28 cellular contexts compared by ENCODE assay signal in genomic region chr10:95220539-95220938, GRCh38. TPM values are rescaled to one million over a fixed set of nuclear protein-coding genes. Genes with fewer than 3 reads are reported as not detected.
"Had no signal": no experiment of that assay in that cellular context is flagged by ENCODE, and none has a peak within 500 bp of the region (broad histone marks: within the 10 kb centered on the region; RNA-seq: fewer than 3 reads in every experiment).

No MANE protein-coding gene starts in this region.

- H3K36me3 Mint-ChIP-seq: activated naive CD4-positive, alpha-beta T cell treated with anti-CD3 and anti-CD28 coated beads, Interleukin-2, amount 10 ng/mL, durations not matched to agents 7 days and 5 days had no signal

- H3K4me3 Mint-ChIP-seq: activated B cell treated with CpG ODN at 0.5 μM for 24 hours; activated CD4-positive, alpha-beta T cell treated with anti-CD3 and anti-CD28 coated beads for 36 hours; activated naive CD4-positive, alpha-beta T cell treated with anti-CD3 and anti-CD28 coated beads, Interleukin-2, amount 10 ng/mL, durations not matched to agents 7 days and 5 days; activated T-cell treated with anti-CD3 and anti-CD28 coated beads, Interleukin-2, amount 50 U/mL, for 72 hours; dendritic cell treated with granulocyte-macrophage colony-stimulating factor and Interleukin-4, amounts not matched to agents 40 ng/mL and 50 ng/mL, for 4 days; immature natural killer cell; nephron had no signal

- H3K4me1 Mint-ChIP-seq: activated B cell treated with CpG ODN at 0.5 μM for 24 hours; activated CD4-positive, alpha-beta T cell treated with anti-CD3 and anti-CD28 coated beads for 36 hours; activated naive CD4-positive, alpha-beta T cell treated with anti-CD3 and anti-CD28 coated beads, Interleukin-2, amount 10 ng/mL, durations not matched to agents 7 days and 5 days; immature natural killer cell had no signal

- H3K4me1 ChIP-seq: parathyroid adenoma, thyroid gland, upper lobe of right lung had no signal

- H3K9me3 ChIP-seq: neutrophil, thyroid gland, upper lobe of right lung had no signal

- H3K27ac Mint-ChIP-seq: activated B cell treated with CpG ODN at 0.5 μM for 24 hours; activated CD4-positive, alpha-beta T cell treated with anti-CD3 and anti-CD28 coated beads for 36 hours; activated naive CD4-positive, alpha-beta T cell treated with anti-CD3 and anti-CD28 coated beads, Interleukin-2, amount 10 ng/mL, durations not matched to agents 7 days and 5 days; activated T-cell treated with anti-CD3 and anti-CD28 coated beads, Interleukin-2, amount 50 U/mL, for 72 hours; dendritic cell treated with granulocyte-macrophage colony-stimulating factor and Interleukin-4, amounts not matched to agents 40 ng/mL and 50 ng/mL, for 4 days; immature natural killer cell; nephron had no signal

- H3K27me3 Mint-ChIP-seq: activated B cell treated with CpG ODN at 0.5 μM for 24 hours; dendritic cell treated with granulocyte-macrophage colony-stimulating factor and Interleukin-4, amounts not matched to agents 40 ng/mL and 50 ng/mL, for 4 days had no signal

- H3K9ac ChIP-seq: parathyroid adenoma had no signal

- H3K27ac ChIP-seq: cardiac muscle cell, neutrophil, parathyroid adenoma, thyroid gland, upper lobe of right lung had no signal

- DNase-seq: activated B cell treated with CpG ODN at 0.5 μM for 24 hours; activated CD4-positive, alpha-beta T cell treated with anti-CD3 and anti-CD28 coated beads for 36 hours; activated CD4-positive, alpha-beta T cell treated with anti-CD3 and anti-CD28 coated beads, Interleukin-2, amount 50 U/mL, for 48 hours; activated effector memory CD4-positive, alpha-beta T cell treated with anti-CD3 and anti-CD28 coated beads, Interleukin-2, amount 50 U/mL, for 16 hours; activated naive CD4-positive, alpha-beta T cell treated with anti-CD3 and anti-CD28 coated beads, Interleukin-2, amount 10 ng/mL, durations not matched to agents 7 days and 5 days; activated T-cell treated with anti-CD3 and anti-CD28 coated beads, Interleukin-2, amount 50 U/mL, for 72 hours; effector CD8-positive, alpha-beta T cell; foreskin melanocyte; immature natural killer cell; left ventricle myocardium superior; right cardiac atrium; stimulated activated CD4-positive, alpha-beta T cell treated with anti-CD3 and anti-CD28 coated beads, Interleukin-12 subunit alpha, Interleukin-12 subunit beta, amount 100 ng/mL, for 4 hours; stimulated activated CD4-positive, alpha-beta T cell treated with anti-CD3 and anti-CD28 coated beads, Interleukin-4, amount 100 ng/mL, for 4 hours; stimulated activated naive CD8-positive, alpha-beta T cell treated with anti-CD3 and anti-CD28 coated beads, Interleukin-15, Interleukin-2, amounts not matched to agents 100 U/mL and 50 U/mL, for 24 hours; substantia nigra; T-helper 9 cell; thyroid gland; upper lobe of right lung had no signal

- H3K4me3 ChIP-seq: cardiac muscle cell, thyroid gland, upper lobe of right lung had no signal

- H3K36me3 ChIP-seq: cardiac muscle cell, neutrophil, thyroid gland, upper lobe of right lung had no signal

- H2AFZ ChIP-seq: parathyroid adenoma had no signal

- H3K9me3 Mint-ChIP-seq: activated naive CD4-positive, alpha-beta T cell treated with anti-CD3 and anti-CD28 coated beads, Interleukin-2, amount 10 ng/mL, durations not matched to agents 7 days and 5 days; immature natural killer cell had no signal

- ATAC-seq: activated CD4-positive, alpha-beta T cell treated with anti-CD3 and anti-CD28 coated beads for 36 hours; activated T-cell treated with anti-CD3 and anti-CD28 coated beads, Interleukin-2, amount 50 U/mL, for 72 hours; left ventricle myocardium superior; right cardiac atrium; stimulated activated naive CD8-positive, alpha-beta T cell treated with anti-CD3 and anti-CD28 coated beads, Interleukin-15, Interleukin-2, amounts not matched to agents 100 U/mL and 50 U/mL, for 24 hours; upper lobe of right lung had no signal

- H3K27me3 ChIP-seq: cardiac muscle cell, neutrophil, thyroid gland, upper lobe of right lung had no signal

RNA-seq across cellular contexts. Expression of gene ACSM6, which starts 26.5 kb away (rescaled TPM):
- total RNA-seq: activated B cell treated with CpG ODN at 0.5 μM for 24 hours; activated CD4-positive, alpha-beta T cell treated with anti-CD3 and anti-CD28 coated beads for 36 hours; activated T-cell treated with anti-CD3 and anti-CD28 coated beads, Interleukin-2, amount 50 U/mL, for 72 hours; cardiac muscle cell; chondrocyte; left ventricle myocardium superior; pulmonary artery endothelial cell; right cardiac atrium; skeletal muscle tissue; T-helper 1 cell treated with Interleukin-12 subunit alpha and Interleukin-12 subunit beta and Interleukin-4 antibody, amounts not matched to agents 30 ng/mL and 1 ng/mL, for 36 hours; upper lobe of right lung had no signal
- polyA plus RNA-seq: esophagus, right cardiac atrium had no signal
